Comparison of ENCODE assay signal across 1 cellular context in genomic region chr3:57983734-57984518, GRCh38.
A peak's percentile ranks its signal among the peaks of the same experiment; 100 is the strongest.
TF ChIP-seq lines count a peak whose summit lies in the region.

No MANE protein-coding gene starts in this region.

TF ChIP-seq in K562, 482 proteins besides CTCF, POLR2A, EP300 and RAD21 (continued from another document and continues in another):
- TF ChIP-seq FOXO4 (CRISPR knock-in tag; IDR thresholded peaks at IDR 0.05): no peak
- no peak for TF ChIP-seq SRF (CRISPR knock-in tag; IDR thresholded peaks at IDR 0.05)
- TF ChIP-seq PTTG1 (tag; IDR thresholded peaks at IDR 0.05; ENCODE audit: low read depth): no peak
- no peak for TF ChIP-seq ZBTB33 (CRISPR knock-in tag; IDR thresholded peaks at IDR 0.05)
- TF ChIP-seq DDX20 (tag; IDR thresholded peaks at IDR 0.05; ENCODE audit: low read depth): no peak
- TF ChIP-seq ZNF445 (CRISPR knock-in tag; IDR thresholded peaks at IDR 0.05; ENCODE audit: low read depth): no peak
- TF ChIP-seq SFPQ (IDR thresholded peaks at IDR 0.05; ENCODE audit: low read depth, low read length): no peak
- no peak for TF ChIP-seq GATA2 (CRISPR knock-in tag; IDR thresholded peaks at IDR 0.05)
- no peak for TF ChIP-seq HEY1 (CRISPR knock-in tag; IDR thresholded peaks at IDR 0.05; ENCODE audit: borderline replicate concordance)
- no peak for TF ChIP-seq ATF6 (CRISPR knock-in tag; IDR thresholded peaks at IDR 0.05)
- no peak for TF ChIP-seq TFAM (CRISPR knock-in tag; conservative IDR thresholded peaks at IDR 0.05)
- TF ChIP-seq ZNF124 (CRISPR knock-in tag; IDR thresholded peaks at IDR 0.05): no peak
- no peak for TF ChIP-seq WHSC1 (IDR thresholded peaks at IDR 0.05; ENCODE audit: low read length)
- TF ChIP-seq ZNF354B (CRISPR knock-in tag; IDR thresholded peaks at IDR 0.05): no peak
- no peak for TF ChIP-seq TAF7 (tag; IDR thresholded peaks at IDR 0.05)
- peak; percentile 55; the same call in 1 of the 2 replicates for TF ChIP-seq CREM (IDR thresholded peaks at IDR 0.05; ENCODE audit: low read depth)
- TF ChIP-seq EWSR1 (IDR thresholded peaks at IDR 0.05; ENCODE audit: borderline replicate concordance, low read depth, partially characterized antibody): no peak
- TF ChIP-seq TRIM25 (IDR thresholded peaks at IDR 0.05; ENCODE audit: borderline replicate concordance): no peak
- no peak for TF ChIP-seq HNRNPUL1 (IDR thresholded peaks at IDR 0.05; ENCODE audit: low read length)
- TF ChIP-seq ZNF263 (CRISPR knock-in tag; IDR thresholded peaks at IDR 0.05; ENCODE audit: borderline replicate concordance): no peak
- no peak for TF ChIP-seq RBFOX2 (IDR thresholded peaks at IDR 0.05; ENCODE audit: low read depth, low read length)
- no peak for TF ChIP-seq SRSF3 (IDR thresholded peaks at IDR 0.05; ENCODE audit: insufficient read depth, low read length)
- 0 out of 2 replicates have a peak, but pooled peaks have one; percentile 46 for TF ChIP-seq BCOR (IDR thresholded peaks at IDR 0.05)
- TF ChIP-seq ZFP36 (IDR thresholded peaks at IDR 0.05; ENCODE audit: low read depth, low read length, partially characterized antibody): peak; percentile 45
- no peak for TF ChIP-seq ILF3 (IDR thresholded peaks at IDR 0.05; ENCODE audit: borderline replicate concordance)
- no peak for TF ChIP-seq MITF (IDR thresholded peaks at IDR 0.05)
- TF ChIP-seq AFF1 (IDR thresholded peaks at IDR 0.05; ENCODE audit: low read depth in 1 of 2, partially characterized antibody in 2 of 2): no peak
- no peak for TF ChIP-seq ZNF77 (CRISPR knock-in tag; IDR thresholded peaks at IDR 0.05)
- no peak for TF ChIP-seq BCL6 (CRISPR knock-in tag; IDR thresholded peaks at IDR 0.05)
- TF ChIP-seq RBM15 (IDR thresholded peaks at IDR 0.05; ENCODE audit: insufficient read depth, low read length): no peak
- TF ChIP-seq ZNF175 (CRISPR knock-in tag; IDR thresholded peaks at IDR 0.05; ENCODE audit: low read depth): no peak
- no peak for TF ChIP-seq RAD51 (IDR thresholded peaks at IDR 0.05; ENCODE audit: borderline replicate concordance, low read depth)
- no peak for TF ChIP-seq TSHZ1 (CRISPR knock-in tag; IDR thresholded peaks at IDR 0.05)
- TF ChIP-seq RFX1 (IDR thresholded peaks at IDR 0.05): no peak
- TF ChIP-seq IRF2 (CRISPR knock-in tag; IDR thresholded peaks at IDR 0.05): no peak
- no peak for TF ChIP-seq ZNF324 (CRISPR knock-in tag; IDR thresholded peaks at IDR 0.05)
- TF ChIP-seq PCBP1 (IDR thresholded peaks at IDR 0.05; ENCODE audit: low read depth, low read length, poor library complexity, severe bottlenecking): no peak
- no peak for TF ChIP-seq CHD4 (IDR thresholded peaks at IDR 0.05; ENCODE audit: insufficient read depth, insufficient replicate concordance, low read depth, low read length, poor library complexity, severe bottlenecking)
- no peak for TF ChIP-seq ZNF140 (CRISPR knock-in tag; IDR thresholded peaks at IDR 0.05)
- no peak for TF ChIP-seq HDAC6 (IDR thresholded peaks at IDR 0.05; ENCODE audit: low read depth, low read length)
- no peak for TF ChIP-seq FOXK2 (conservative IDR thresholded peaks at IDR 0.05 in 1 of 2, IDR thresholded peaks at IDR 0.05 in 1 of 2; ENCODE audit: low read depth in 2 of 2)
- no peak for TF ChIP-seq ZNF311 (CRISPR knock-in tag; IDR thresholded peaks at IDR 0.05)
- TF ChIP-seq CSDE1 (IDR thresholded peaks at IDR 0.05): no peak
- TF ChIP-seq PRPF4 (IDR thresholded peaks at IDR 0.05; ENCODE audit: insufficient read depth, low read depth, low read length, poor library complexity, severe bottlenecking): no peak
- TF ChIP-seq SMAD1 (IDR thresholded peaks at IDR 0.05; ENCODE audit: low read depth, low read length, partially characterized antibody): no peak
- no peak for TF ChIP-seq GTF2A2 (tag; IDR thresholded peaks at IDR 0.05)
- no peak for TF ChIP-seq RUNX1 (IDR thresholded peaks at IDR 0.05; ENCODE audit: low read depth)
- TF ChIP-seq ZC3H4 (CRISPR knock-in tag; IDR thresholded peaks at IDR 0.05; ENCODE audit: borderline replicate concordance): no peak
- TF ChIP-seq GATAD2A (IDR thresholded peaks at IDR 0.05): no peak
- TF ChIP-seq ZNF644 (tag; IDR thresholded peaks at IDR 0.05; ENCODE audit: low read depth): no peak
- no peak for TF ChIP-seq MTA1 (IDR thresholded peaks at IDR 0.05; ENCODE audit: borderline replicate concordance)
- TF ChIP-seq ZNF830 (CRISPR knock-in tag; IDR thresholded peaks at IDR 0.05): no peak
- TF ChIP-seq HNRNPLL (IDR thresholded peaks at IDR 0.05; ENCODE audit: low read depth, low read length, poor library complexity, severe bottlenecking): no peak
- TF ChIP-seq TEAD2 (tag; IDR thresholded peaks at IDR 0.05): no peak
- TF ChIP-seq ZNF695 (CRISPR knock-in tag; IDR thresholded peaks at IDR 0.05): no peak
- TF ChIP-seq KDM2B (CRISPR knock-in tag; IDR thresholded peaks at IDR 0.05): no peak
